In the genomic region with DNA sequence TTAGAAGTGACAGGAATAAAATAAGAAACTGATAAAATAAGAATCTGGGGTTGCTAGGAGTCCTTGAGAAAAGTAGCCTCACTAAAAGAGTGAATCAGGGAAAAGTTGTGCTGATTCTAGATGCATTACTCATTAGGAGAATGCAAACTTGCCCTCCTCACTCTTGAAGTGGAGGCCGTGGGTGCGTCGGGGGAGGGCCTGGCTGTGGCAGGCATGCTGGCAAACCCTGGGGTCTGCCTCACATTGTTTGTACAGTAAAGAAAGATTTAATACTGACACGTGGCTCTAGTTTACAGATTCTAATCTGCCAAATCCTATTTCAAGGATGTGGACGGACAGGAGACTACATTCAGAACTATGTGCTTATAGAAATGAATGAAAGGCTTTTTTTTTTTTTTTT, we compare ENCODE assay signal across 10 cellular contexts. TPM values are rescaled to one million over a fixed set of nuclear protein-coding genes. Genes with fewer than 3 reads are reported as not detected.
DNase-seq lines count a peak whose midpoint lies in the region; ATAC-seq, FAIRE-seq and TF ChIP-seq lines count a peak whose summit lies in the region.
"Had no signal": no experiment of that assay in that cellular context is flagged by ENCODE, and none has a peak within 500 bp of the region (broad histone marks: within the 10 kb centered on the region; RNA-seq: fewer than 3 reads in every experiment).

No MANE protein-coding gene starts in this region.

- intact Hi-C loops in Right ventricle myocardium superior (cut with DNase I), result no loop called here

- no peak overlapping the region for H3K4me3 Mint-ChIP-seq in nephron

- H3K9me3 Mint-ChIP-seq in nephron, result peaks cover 21% of the 10 kb centered on the region

- ATAC-seq in GM19397 (IDR thresholded peaks at IDR 0.05; ENCODE audit: unreplicated experiment) (no peak), Right ventricle myocardium superior (ENCODE audit: poor library complexity) (no peak)
- ATAC-seq: left lobe of liver had no signal

- DNase-seq in EL (peak; percentile 80), M059J (ENCODE audit: low read depth) (peak; percentile 80), cardiac fibroblast (ENCODE audit: low read depth in 2 of 2) (peak; percentile 58 to 75), urothelium cell line (ENCODE audit: low spot score) (no peak), Right ventricle myocardium superior (no peak)
- DNase-seq: effector CD4-positive, alpha-beta T cell; NCI-H2171 had no signal

- peaks cover 82% of the 10 kb centered on the region for H3K36me3 Mint-ChIP-seq in nephron (ENCODE audit: low read depth)

- no peak overlapping the region for H3K4me3 ChIP-seq in cardiac fibroblast (replicated peaks in 1 of 2; ENCODE audit: low read depth in 2 of 2, low read length in 2 of 2)

- no peak for TF ChIP-seq CTCF in cardiac fibroblast (IDR thresholded peaks at IDR 0.05; ENCODE audit: low read depth, low read length)
- no peak for TF ChIP-seq CTCF in nephron (IDR thresholded peaks at IDR 0.05; ENCODE audit: unreplicated experiment in 3 of 3)

- H3K4me1 Mint-ChIP-seq in nephron, result peaks cover 39% of the 10 kb centered on the region

- FAIRE-seq in urothelium cell line (lab: Jason Lieb, UNC), result no peak

- H3K27me3 Mint-ChIP-seq in nephron (ENCODE audit: low read depth), result no peaks in the 10 kb centered on the region

- H3K27ac Mint-ChIP-seq in nephron, result peak overlapping the region; percentile 43 to 54 (median 49)

RNA-seq across cellular contexts. Expression of gene TANC1, which starts 41.9 kb away (rescaled TPM):
- 14.6 and 22.8 TPM in 2 replicates for total RNA-seq in M059J (2014; rRNA removed; shearing (Covaris generic))
- 56.2 TPM for total RNA-seq in Right ventricle myocardium superior

Comparison
In these comparisons a context has a peak if more than half of its experiments do, and no peak if none do; other contexts are left out.
1. DNase-seq: peak in EL (single experiment), M059J (single experiment) and cardiac fibroblast (2 of 2); none in urothelium cell line (single experiment) and Right ventricle myocardium superior (single experiment).